In the genomic region with DNA sequence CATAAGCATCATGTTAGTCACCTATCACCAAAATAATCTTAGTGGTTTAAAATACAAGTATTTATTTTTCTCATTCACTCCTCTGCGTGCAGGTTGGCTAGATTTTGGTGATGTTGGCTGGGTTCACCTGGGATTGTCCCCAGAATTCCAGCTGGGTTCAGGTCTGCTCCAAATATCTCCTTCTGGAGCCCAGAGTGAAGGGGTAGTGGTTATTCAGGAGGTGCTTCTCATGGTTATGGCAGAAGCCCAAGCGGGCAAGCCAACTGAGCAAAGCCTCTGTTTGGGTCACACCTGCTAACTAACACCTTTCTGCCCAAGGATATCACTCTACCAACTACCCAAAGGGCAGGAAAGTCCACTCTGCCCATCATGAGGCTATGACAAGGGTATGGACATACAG, we compare ENCODE assay signal across 23 cellular contexts.
"Had no signal": no experiment of that assay in that cellular context is flagged by ENCODE, and none has a peak within 500 bp of the region (broad histone marks: within the 10 kb centered on the region; RNA-seq: fewer than 3 reads in every experiment).

No MANE protein-coding gene starts in this region.

- H3K4me2 ChIP-seq: neural progenitor cell had no signal

- H3K36me3 ChIP-seq: neural progenitor cell, ovary, right lobe of liver, sigmoid colon, stomach, thoracic aorta, thyroid gland, upper lobe of right lung, uterus had no signal

- H3K79me2 ChIP-seq: parathyroid adenoma had no signal

- DNase-seq: natural killer cell; occipital lobe; ovary; posterior cingulate gyrus; psoas muscle; right cardiac atrium; right lobe of liver; sigmoid colon; small intestine; stimulated activated CD4-positive, alpha-beta T cell treated with anti-CD3 and anti-CD28 coated beads, Interleukin-15, amount 100 ng/mL, for 24 hours; stimulated activated CD4-positive, alpha-beta T cell treated with anti-CD3 and anti-CD28 coated beads, Interleukin-2, amount 100 ng/mL, for 24 hours; stimulated activated CD4-positive, alpha-beta T cell treated with anti-CD3 and anti-CD28 coated beads, Interleukin-2, amount 100 ng/mL, for 48 hours; stimulated activated CD4-positive, alpha-beta T cell treated with anti-CD3 and anti-CD28 coated beads, Interleukin-4, amount 100 ng/mL, for 24 hours; stimulated activated naive B cell treated with anti-CD40 and anti-IgM and Interleukin-4, amounts not matched to agents 10 μg/mL and 1 μg/mL and 100 μg/mL, for 72 hours; stimulated activated naive CD4-positive, alpha-beta T cell treated with Interleukin-2 at 50 U/mL for 16 hours; stomach; thyroid gland; upper lobe of right lung; uterus had no signal

- H3K4me3 ChIP-seq: neural progenitor cell, ovary, psoas muscle, right lobe of liver, sigmoid colon, stomach, thoracic aorta, thyroid gland, tibial nerve, upper lobe of right lung, uterus had no signal

- H2AFZ ChIP-seq: neural progenitor cell, parathyroid adenoma had no signal

- H3K4me1 ChIP-seq: neural progenitor cell, parathyroid adenoma, psoas muscle, right lobe of liver, upper lobe of right lung, uterus had no signal

- H3K27me3 ChIP-seq: ovary, right lobe of liver, sigmoid colon, stomach, thyroid gland, tibial nerve, upper lobe of right lung, uterus had no signal

- H3K9ac ChIP-seq: neural progenitor cell, parathyroid adenoma had no signal

- H3K9me3 ChIP-seq: ovary, psoas muscle, right lobe of liver, sigmoid colon, stomach, thoracic aorta, thyroid gland, tibial nerve, upper lobe of right lung, uterus had no signal

- H3K27ac ChIP-seq: neural progenitor cell, ovary, parathyroid adenoma, psoas muscle, right lobe of liver, sigmoid colon, stomach, thoracic aorta, thyroid gland, tibial nerve, upper lobe of right lung, uterus had no signal
